ENCODE assay signal across 12 cellular contexts in the genomic region with DNA sequence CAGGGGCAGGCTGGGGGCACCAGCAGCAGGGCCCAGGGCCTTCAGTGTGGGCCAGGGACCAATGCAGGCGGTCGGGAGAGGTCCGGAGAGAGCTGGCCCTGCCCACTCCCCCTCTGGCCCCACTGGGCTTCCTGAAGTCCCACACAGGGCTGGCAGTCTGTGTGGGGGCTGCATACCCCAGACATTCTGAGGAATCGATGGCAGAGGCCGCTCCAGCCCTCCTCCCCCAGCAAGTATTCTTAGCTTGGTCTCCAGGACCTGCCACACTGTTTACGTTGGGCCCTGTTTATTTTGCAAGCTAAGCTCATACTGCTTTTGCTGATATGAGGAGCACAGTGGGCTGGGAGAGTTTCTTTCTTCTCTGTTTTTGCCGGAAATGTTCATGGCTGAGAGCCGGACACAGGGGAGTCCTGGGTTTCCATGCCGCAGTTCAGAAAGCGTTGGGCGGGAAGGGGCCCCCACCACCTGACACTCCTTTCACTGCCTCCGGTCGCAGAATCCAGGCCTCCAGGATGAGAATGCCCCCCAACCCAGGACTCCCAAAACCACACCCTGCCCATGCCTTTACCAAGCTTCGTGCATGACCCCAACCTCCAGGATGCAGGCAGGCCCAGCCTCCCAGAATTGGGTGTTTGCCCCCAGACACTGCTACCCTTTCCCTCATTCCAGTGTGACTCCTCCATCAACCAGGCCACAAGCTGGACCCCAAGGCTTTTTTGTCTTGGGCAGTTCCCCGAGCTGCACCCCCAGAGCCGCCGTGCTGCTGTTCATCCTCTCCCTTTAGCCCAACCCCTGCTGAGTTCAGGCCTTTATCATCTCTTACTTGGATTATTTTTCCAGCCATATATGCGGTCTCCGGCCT.
A peak's percentile ranks its signal among the peaks of the same experiment; 100 is the strongest.
DNase-seq lines count a peak whose midpoint lies in the region; ATAC-seq and TF ChIP-seq lines count a peak whose summit lies in the region.
"Had no signal": no experiment of that assay in that cellular context is flagged by ENCODE, and none has a peak within 500 bp of the region (broad histone marks: within the 10 kb centered on the region; RNA-seq: fewer than 3 reads in every experiment).

No MANE protein-coding gene starts in this region.

- H3K4me3 ChIP-seq in esophagus squamous epithelium: no peak overlapping the region
- H3K4me3 ChIP-seq in upper lobe of left lung: no peak overlapping the region

- no peaks in the 10 kb centered on the region for H3K36me3 Mint-ChIP-seq in natural killer cell

- H3K36me3 ChIP-seq in esophagus squamous epithelium (no peaks in the 10 kb centered on the region), upper lobe of left lung (no peaks in the 10 kb centered on the region)

- no peaks in the 10 kb centered on the region for H3K27me3 ChIP-seq in esophagus squamous epithelium
- no peaks in the 10 kb centered on the region for H3K27me3 ChIP-seq in upper lobe of left lung

- DNase-seq in activated gamma-delta T cell treated with Interleukin-2 at 50 U/mL for 16 hours (peak; percentile 2), activated gamma-delta T cell (lab: John Stamatoyannopoulos, UW) (no peak), esophagus squamous epithelium (lab: John Stamatoyannopoulos, UW) (no peak), natural killer cell (peak; percentile 7), upper lobe of left lung (peak in 1 of 2 donors; percentile 20), kidney tubule cell (ENCODE audit: low spot score) (no peak), NCI-H1436 treated with DMSO at 0.1 percent for 48 hours (lab: John Stamatoyannopoulos, UW) (no peak), NCI-H774 (lab: John Stamatoyannopoulos, UW) (no peak)
- DNase-seq: MM.1S, NCI-H69 had no signal

- 71 to 75% methylated on average over 16 to 19 of the region's 19 CpGs for WGBS in esophagus squamous epithelium, 2 donors
- WGBS in upper lobe of left lung, 2 donors: 60 to 66% methylated on average over 17 to 19 of the region's 19 CpGs

- intact Hi-C loops in esophagus squamous epithelium (cut with DNase I): no loop called here
- intact Hi-C loops in natural killer cell (cut with micrococcal nuclease): no loop called here

- H3K9me3 ChIP-seq in esophagus squamous epithelium (no peaks in the 10 kb centered on the region), upper lobe of left lung (no peaks in the 10 kb centered on the region)

- H3K9me3 Mint-ChIP-seq in natural killer cell: no peaks in the 10 kb centered on the region
- H3K9me3 Mint-ChIP-seq: activated T-cell treated with anti-CD3 and anti-CD28 coated beads, Interleukin-2, amount 50 U/mL, for 72 hours; T-cell had no signal

- peaks cover 0 to 6% of the 10 kb centered on the region in 2 donors for H3K4me1 Mint-ChIP-seq in natural killer cell
- H3K4me1 Mint-ChIP-seq: T-cell had no signal

- TF ChIP-seq EP300 in upper lobe of left lung (IDR thresholded peaks at IDR 0.05): no peak

- no peak overlapping the region for H3K27ac Mint-ChIP-seq in natural killer cell
- H3K27ac Mint-ChIP-seq: activated T-cell treated with anti-CD3 and anti-CD28 coated beads, Interleukin-2, amount 50 U/mL, for 72 hours; T-cell had no signal

- no peak overlapping the region for H3K4me3 Mint-ChIP-seq in natural killer cell
- H3K4me3 Mint-ChIP-seq: activated T-cell treated with anti-CD3 and anti-CD28 coated beads, Interleukin-2, amount 50 U/mL, for 72 hours; T-cell had no signal

- peaks cover 19 to 51% (median 33%) of the 10 kb centered on the region in 3 donors for H3K4me1 ChIP-seq in esophagus squamous epithelium
- H3K4me1 ChIP-seq in upper lobe of left lung: peaks cover 38 to 47% (median 40%) of the 10 kb centered on the region in 4 donors

- ATAC-seq in natural killer cell: no peak
- ATAC-seq in upper lobe of left lung (ENCODE audit: low FRiP score in 2 of 2): no peak
- ATAC-seq: activated T-cell treated with anti-CD3 and anti-CD28 coated beads, Interleukin-2, amount 50 U/mL, for 72 hours; T-cell had no signal

- H3K27ac ChIP-seq in esophagus squamous epithelium: peak overlapping the region in 3 of 4 donors; percentile 23 to 84 (median 54)
- peak overlapping the region; percentile 62 to 84 (median 78) for H3K27ac ChIP-seq in upper lobe of left lung

- H3K27me3 Mint-ChIP-seq in natural killer cell (ENCODE audit: low read depth in 2 of 2): peaks cover 32 to 40% of the 10 kb centered on the region in 2 donors
- H3K27me3 Mint-ChIP-seq: T-cell had no signal

- TF ChIP-seq POLR2A in esophagus squamous epithelium (IDR thresholded peaks at IDR 0.05) (no peak), upper lobe of left lung (IDR thresholded peaks at IDR 0.05) (no peak)

- TF ChIP-seq CTCF in esophagus squamous epithelium (IDR thresholded peaks at IDR 0.05): no peak
- no peak for TF ChIP-seq CTCF in natural killer cell (IDR thresholded peaks at IDR 0.05)
- no peak for TF ChIP-seq CTCF in upper lobe of left lung (IDR thresholded peaks at IDR 0.05)

Comparison
In these comparisons a context has a peak if more than half of its experiments do, and no peak if none do; other contexts are left out.
1. DNase-seq: peak in activated gamma-delta T cell treated with Interleukin-2 at 50 U/mL for 16 hours (single experiment) and natural killer cell (single experiment); none in activated gamma-delta T cell (single experiment), esophagus squamous epithelium (single experiment), kidney tubule cell (single experiment), NCI-H1436 treated with DMSO at 0.1 percent for 48 hours (single experiment) and NCI-H774 (single experiment).